In the genomic region with DNA sequence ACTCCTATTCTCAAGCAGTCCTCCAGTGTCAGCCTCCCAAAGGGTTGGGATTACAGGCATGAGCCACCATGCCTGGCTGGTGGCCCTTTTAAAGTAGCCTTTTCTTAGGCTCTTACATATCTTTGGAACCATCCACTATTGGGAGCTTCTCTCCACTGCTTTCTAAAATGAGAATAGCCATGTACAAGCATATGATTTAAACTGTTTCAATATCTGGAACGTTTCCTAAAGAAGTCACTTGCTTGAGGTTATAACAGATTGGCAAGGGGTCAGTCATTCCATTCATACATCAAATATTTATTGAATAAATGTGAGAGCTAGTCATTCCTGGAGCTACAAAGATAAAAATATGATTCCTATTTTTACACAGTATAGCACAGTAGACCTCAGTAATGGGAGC, we compare ENCODE assay signal across 1 cellular context.
TF ChIP-seq lines count a peak whose summit lies in the region.

No MANE protein-coding gene starts in this region.

TF ChIP-seq in SK-N-SH, 30 proteins besides CTCF, POLR2A, EP300 and RAD21 (continued from another document):
- TF ChIP-seq ELF1 (IDR thresholded peaks at IDR 0.05) (no peak), NRF1 (IDR thresholded peaks at IDR 0.05; ENCODE audit: low read depth, low read length) (no peak), POLR2AphosphoS5 (IDR thresholded peaks at IDR 0.05; ENCODE audit: low read depth, low read length) (no peak), RXRA (IDR thresholded peaks at IDR 0.05; ENCODE audit: borderline replicate concordance, low read depth) (no peak), FOXM1 (IDR thresholded peaks at IDR 0.05; ENCODE audit: low read depth) (no peak), YY1 (IDR thresholded peaks at IDR 0.05; ENCODE audit: low read depth) (no peak)
- TF ChIP-seq, protein P1, sequence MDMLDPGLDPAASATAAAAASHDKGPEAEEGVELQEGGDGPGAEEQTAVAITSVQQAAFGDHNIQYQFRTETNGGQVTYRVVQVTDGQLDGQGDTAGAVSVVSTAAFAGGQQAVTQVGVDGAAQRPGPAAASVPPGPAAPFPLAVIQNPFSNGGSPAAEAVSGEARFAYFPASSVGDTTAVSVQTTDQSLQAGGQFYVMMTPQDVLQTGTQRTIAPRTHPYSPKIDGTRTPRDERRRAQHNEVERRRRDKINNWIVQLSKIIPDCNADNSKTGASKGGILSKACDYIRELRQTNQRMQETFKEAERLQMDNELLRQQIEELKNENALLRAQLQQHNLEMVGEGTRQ (IDR thresholded peaks at IDR 0.05; ENCODE audit: borderline replicate concordance, low read depth, low read length) = no peak
- TF ChIP-seq, protein P2, sequence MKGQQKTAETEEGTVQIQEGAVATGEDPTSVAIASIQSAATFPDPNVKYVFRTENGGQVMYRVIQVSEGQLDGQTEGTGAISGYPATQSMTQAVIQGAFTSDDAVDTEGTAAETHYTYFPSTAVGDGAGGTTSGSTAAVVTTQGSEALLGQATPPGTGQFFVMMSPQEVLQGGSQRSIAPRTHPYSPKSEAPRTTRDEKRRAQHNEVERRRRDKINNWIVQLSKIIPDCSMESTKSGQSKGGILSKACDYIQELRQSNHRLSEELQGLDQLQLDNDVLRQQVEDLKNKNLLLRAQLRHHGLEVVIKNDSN (IDR thresholded peaks at IDR 0.05; ENCODE audit: borderline replicate concordance, low read depth) = no peak
- TF ChIP-seq, protein P3, sequence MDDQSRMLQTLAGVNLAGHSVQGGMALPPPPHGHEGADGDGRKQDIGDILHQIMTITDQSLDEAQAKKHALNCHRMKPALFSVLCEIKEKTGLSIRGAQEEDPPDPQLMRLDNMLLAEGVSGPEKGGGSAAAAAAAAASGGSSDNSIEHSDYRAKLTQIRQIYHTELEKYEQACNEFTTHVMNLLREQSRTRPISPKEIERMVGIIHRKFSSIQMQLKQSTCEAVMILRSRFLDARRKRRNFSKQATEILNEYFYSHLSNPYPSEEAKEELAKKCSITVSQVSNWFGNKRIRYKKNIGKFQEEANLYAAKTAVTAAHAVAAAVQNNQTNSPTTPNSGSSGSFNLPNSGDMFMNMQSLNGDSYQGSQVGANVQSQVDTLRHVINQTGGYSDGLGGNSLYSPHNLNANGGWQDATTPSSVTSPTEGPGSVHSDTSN (IDR thresholded peaks at IDR 0.05) = no peak
